In genomic region chr19:33409035-33409434, GRCh38 we compare ENCODE assay signal across 25 cellular contexts.
"Had no signal": no experiment of that assay in that cellular context is flagged by ENCODE, and none has a peak within 500 bp of the region (broad histone marks: within the 10 kb centered on the region; RNA-seq: fewer than 3 reads in every experiment).

No MANE protein-coding gene starts in this region.

- H3K27ac ChIP-seq: brain microvascular endothelial cell, cardiac muscle cell, SJSA1 had no signal

- DNase-seq: activated CD4-positive, alpha-beta T cell treated with anti-CD3 and anti-CD28 coated beads for 48 hours; activated CD4-positive, alpha-beta T cell treated with anti-CD3 and anti-CD28 coated beads, Interleukin-2, amount 50 U/mL, for 4 hours; activated CD4-positive, CD25-positive, alpha-beta regulatory T cell treated with anti-CD3 and anti-CD28 coated beads, Interleukin-2, amount 50 U/mL, for 72 hours; activated CD8-positive, alpha-beta memory T cell treated with anti-CD3 and anti-CD28 coated beads for 24 hours; activated effector memory CD4-positive, alpha-beta T cell treated with anti-CD3 and anti-CD28 coated beads, Interleukin-2, amount 50 U/mL, for 16 hours; activated naive CD4-positive, alpha-beta T cell treated with Interleukin-2 at 50 U/mL for 16 hours; activated T-cell treated with anti-CD3 and anti-CD28 coated beads, Interleukin-2, amount 50 U/mL, for 4 hours; amygdala; brain microvascular endothelial cell; Karpas-422; MM.1S; NCI-H187 treated with DMSO at 0.1 percent for 48 hours; NCI-H2081 treated with DMSO at 0.1 percent for 48 hours; NCI-H446 treated with DMSO at 0.1 percent for 48 hours; NCI-H524 treated with DMSO at 0.1 percent for 48 hours; NCI-H748 treated with DMSO at 0.1 percent for 48 hours; RPMI8226; SHP77; T-helper 17 cell; T-helper 9 cell had no signal

- ATAC-seq: activated T-cell treated with anti-CD3 and anti-CD28 coated beads, Interleukin-2, amount 50 U/mL, for 4 hours; K562; Panc1; T-helper 17 cell; WTC11 had no signal

- H3K9me3 ChIP-seq: SJSA1 had no signal

- H3K4me3 ChIP-seq: cardiac muscle cell, K562, SJSA1 had no signal

- H3K36me3 ChIP-seq: brain microvascular endothelial cell, cardiac muscle cell had no signal

- H3K27me3 ChIP-seq: brain microvascular endothelial cell, cardiac muscle cell, SJSA1 had no signal

- FAIRE-seq: K562 had no signal
